ENCODE assay signal across 19 cellular contexts in genomic region chr5:133884525-133885311, GRCh38.
DNase-seq lines count a peak whose midpoint lies in the region; ATAC-seq and TF ChIP-seq lines count a peak whose summit lies in the region.
"Had no signal": no experiment of that assay in that cellular context is flagged by ENCODE, and none has a peak within 500 bp of the region (broad histone marks: within the 10 kb centered on the region; RNA-seq: fewer than 3 reads in every experiment).

No MANE protein-coding gene starts in this region.

- H3K9me3 ChIP-seq in HEK293 (ENCODE audit: control insufficient read depth, insufficient read depth, low read depth, low read length), result no peaks in the 10 kb centered on the region
- no peaks in the 10 kb centered on the region for H3K9me3 ChIP-seq in SK-N-MC (ENCODE audit: low read depth, low read length)
- no peaks in the 10 kb centered on the region for H3K9me3 ChIP-seq in hepatocyte (ENCODE audit: low read depth)
- no peaks in the 10 kb centered on the region for H3K9me3 ChIP-seq in sigmoid colon
- H3K9me3 ChIP-seq: stomach had no signal

- H3K27me3 ChIP-seq in hepatocyte (no peaks in the 10 kb centered on the region), sigmoid colon (no peaks in the 10 kb centered on the region)
- H3K27me3 ChIP-seq: stomach had no signal

- H3K4me1 ChIP-seq in HEK293 (ENCODE audit: control insufficient read depth, insufficient read depth, low read length) (peaks cover 5% of the 10 kb centered on the region), hepatocyte (ENCODE audit: insufficient read depth) (peaks cover 10% of the 10 kb centered on the region), sigmoid colon (peaks cover 0 to 22% (median 12%) of the 10 kb centered on the region in 4 donors)

- 32% methylated on average over 9 of the region's 9 CpGs for WGBS in hepatocyte (ENCODE audit: low lambda C conversion rate, missing lambda C conversion rate)
- 51 to 61% methylated on average over 9 of the region's 9 CpGs for WGBS in sigmoid colon, 2 donors

- no peaks in the 10 kb centered on the region for H3K36me3 ChIP-seq in HEK293 (ENCODE audit: control insufficient read depth in 2 of 2, insufficient read depth in 1 of 2, low read length in 2 of 2)
- no peaks in the 10 kb centered on the region for H3K36me3 ChIP-seq in SK-N-MC (ENCODE audit: insufficient read depth, low read length)
- no peaks in the 10 kb centered on the region for H3K36me3 ChIP-seq in hepatocyte (replicated peaks; ENCODE audit: insufficient read depth, low read depth)
- no peaks in the 10 kb centered on the region for H3K36me3 ChIP-seq in sigmoid colon
- H3K36me3 ChIP-seq: stomach had no signal

- H3K9ac ChIP-seq in SK-N-MC (ENCODE audit: insufficient read length), result no peak overlapping the region

- no peaks in the 10 kb centered on the region for H3K9me2 ChIP-seq in hepatocyte (replicated peaks; ENCODE audit: insufficient read depth)

- ATAC-seq in HG03025 (IDR thresholded peaks at IDR 0.05; ENCODE audit: low FRiP score, unreplicated experiment), result no peak

- in situ Hi-C loops in ACHN (cut with HindIII; ENCODE audit: low pct_ligation_motif_present, low pct_unique_long_range_greater_than_20kb, low sequenced_read_pairs), result no loop called here

- no peak for TF ChIP-seq POLR2A in sigmoid colon (IDR thresholded peaks at IDR 0.05)

- DNase-seq in SK-N-MC (ENCODE audit: low read depth, low spot score) (no peak), hepatocyte (ENCODE audit: low spot score) (no peak), sigmoid colon (peak; percentile 70), ACHN (no peak)
- no peak for DNase-seq in effector CD4-positive, alpha-beta T cell
- DNase-seq: activated CD4-positive, alpha-beta T cell treated with anti-CD3 and anti-CD28 coated beads, Interleukin-2, amount 50 U/mL, for 1 hour; activated naive CD4-positive, alpha-beta T cell; activated T-cell treated with anti-CD3 and anti-CD28 coated beads for 4 hours; AML-193; anterior cingulate cortex; endodermal cell; foreskin melanocyte; HCEC 1CT; kidney glomerular epithelial cell; midbrain; stomach; SW 1271 had no signal

- TF ChIP-seq EP300 in sigmoid colon (IDR thresholded peaks at IDR 0.05), result peak in 1 of 4 donors; percentile 51

- CTCF ChIA-PET in HEK293 (lab: Yijun Ruan, JAX), result interaction anchor here (0.6 to 1.1 kb wide), 2 partner anchors 15 to 424 kb away, joined by 3 to 4 read pairs; no protein-coding TSS in a partner anchor

- no peaks in the 10 kb centered on the region for H4K20me1 ChIP-seq in hepatocyte (ENCODE audit: insufficient read depth, poor library complexity, severe bottlenecking)

- H3K27ac ChIP-seq in HEK293 (ENCODE audit: extremely low read depth, low read depth, low read length) (peak overlapping the region; percentile 21), SK-N-MC (peak overlapping the region; percentile 56; the same call in 1 of the 2 replicates), hepatocyte (peak overlapping the region; percentile 65), sigmoid colon (peak overlapping the region in 2 of 4 donors; percentile 26 to 27)

- no peak overlapping the region for H3K4me3 ChIP-seq in HEK293 (ENCODE audit: low read depth, low read length)
- H3K4me3 ChIP-seq in SK-N-MC, result peak overlapping the region; percentile 40
- H3K4me3 ChIP-seq in hepatocyte, result no peak overlapping the region
- no peak overlapping the region for H3K4me3 ChIP-seq in sigmoid colon
- H3K4me3 ChIP-seq: stomach had no signal

- peak overlapping the region; percentile 5 for H3K4me2 ChIP-seq in hepatocyte

- POLR2A ChIA-PET in HEK293 (lab: Yijun Ruan, JAX), result no interaction called here

- intact Hi-C loops in sigmoid colon (cut with DNase I), result no loop called here

- no peak overlapping the region for H2AFZ ChIP-seq in hepatocyte

- TF ChIP-seq CTCF in HEK293 (tag by site-specific recombination; IDR thresholded peaks at IDR 0.05) (no peak), hepatocyte (IDR thresholded peaks at IDR 0.05; ENCODE audit: poor library complexity) (no peak), sigmoid colon (IDR thresholded peaks at IDR 0.05) (no peak)

- H3K79me2 ChIP-seq in hepatocyte, result no peaks in the 10 kb centered on the region

TF ChIP-seq in HEK293, 187 proteins besides CTCF, POLR2A, EP300 and RAD21 (continues in another document):
- TF ChIP-seq ZNF362 (tag by site-specific recombination; IDR thresholded peaks at IDR 0.05) (no peak), ZXDB (tag by site-specific recombination; IDR thresholded peaks at IDR 0.05) (no peak), KLF16 (tag by site-specific recombination; IDR thresholded peaks at IDR 0.05) (no peak), HOXC10 (CRISPR knock-in tag; IDR thresholded peaks at IDR 0.05) (no peak), PRDM2 (tag by site-specific recombination; IDR thresholded peaks at IDR 0.05; ENCODE audit: borderline replicate concordance) (no peak), ZNF510 (tag by site-specific recombination; IDR thresholded peaks at IDR 0.05; ENCODE audit: insufficient replicate concordance) (no peak), ZNF555 (tag by site-specific recombination; conservative IDR thresholded peaks at IDR 0.05) (no peak), ZNF26 (tag by site-specific recombination; IDR thresholded peaks at IDR 0.05) (no peak), ZNF692 (tag by site-specific recombination; IDR thresholded peaks at IDR 0.05) (no peak), ZSCAN30 (tag by site-specific recombination; IDR thresholded peaks at IDR 0.05) (no peak)
